ENCODE assay signal across 8 cellular contexts in genomic region chr10:110746254-110746826, GRCh38.
DNase-seq lines count a peak whose midpoint lies in the region; ATAC-seq and TF ChIP-seq lines count a peak whose summit lies in the region.

No MANE protein-coding gene starts in this region.

- H3K9me3 ChIP-seq in RWPE2 (ENCODE audit: severe bottlenecking) = no peaks in the 10 kb centered on the region
- H3K9me3 ChIP-seq in adipocyte (ENCODE audit: control insufficient read depth, low read length) = peaks cover 6% of the 10 kb centered on the region
- peaks cover 8% of the 10 kb centered on the region for H3K9me3 ChIP-seq in psoas muscle

- no peak overlapping the region for H3K4me3 ChIP-seq in RWPE2 (ENCODE audit: severe bottlenecking)
- no peak overlapping the region for H3K4me3 ChIP-seq in adipocyte (ENCODE audit: low read length)
- H3K4me3 ChIP-seq in psoas muscle = no peak overlapping the region

- H3K36me3 ChIP-seq in RWPE2 (ENCODE audit: low read depth) (no peaks in the 10 kb centered on the region), adipocyte (ENCODE audit: control insufficient read depth, insufficient read depth, low read length, severe bottlenecking) (no peaks in the 10 kb centered on the region), psoas muscle (ENCODE audit: insufficient read depth in 1 of 2, low read depth in 1 of 2) (no peaks in the 10 kb centered on the region)

- DNase-seq in CD1c-positive myeloid dendritic cell (ENCODE audit: extremely low spot score) (peak; percentile 61), LHCN-M2 (ENCODE audit: low read depth) (peak; percentile 63), RWPE2 (ENCODE audit: low spot score) (no peak), adipocyte (ENCODE audit: low read depth) (peak; percentile 89), left cardiac atrium (peak; percentile 47), psoas muscle (peak; percentile 43 to 57), 8988T (no peak)

- no peak overlapping the region for H3K27ac ChIP-seq in RWPE2 (ENCODE audit: poor library complexity, severe bottlenecking)
- no peak overlapping the region for H3K27ac ChIP-seq in psoas muscle

- H3K27me3 ChIP-seq in RWPE2 (ENCODE audit: insufficient read depth, poor library complexity, severe bottlenecking) = no peaks in the 10 kb centered on the region
- H3K27me3 ChIP-seq in adipocyte (replicated peaks; ENCODE audit: control insufficient read depth, insufficient read depth, low read length) = peaks cover under 1% of the 10 kb centered on the region
- no peaks in the 10 kb centered on the region for H3K27me3 ChIP-seq in psoas muscle (ENCODE audit: insufficient read depth in 3 of 3, low read length in 2 of 3)

- H3K9ac ChIP-seq in adipocyte (ENCODE audit: low read length) = no peak overlapping the region

- H3K4me1 ChIP-seq in RWPE2 (ENCODE audit: insufficient read depth, poor library complexity, severe bottlenecking) (no peaks in the 10 kb centered on the region), adipocyte (ENCODE audit: control insufficient read depth, insufficient read depth, low read length) (no peaks in the 10 kb centered on the region), psoas muscle (peaks cover 15% of the 10 kb centered on the region)

- intact Hi-C loops in left cardiac atrium (cut with DNase I) = loop anchor here (5.0 to 10.0 kb wide), 3 partner anchors 134 to 148 kb away; no protein-coding TSS in a partner anchor
- intact Hi-C loops in psoas muscle (cut with DNase I) = loop anchor here (1.0 to 5.0 kb wide), 2 partner anchors 36 to 147 kb away; no protein-coding TSS in a partner anchor

- TF ChIP-seq CTCF in RWPE2 (IDR thresholded peaks at IDR 0.05; ENCODE audit: poor library complexity, severe bottlenecking) = peak; percentile 87
- peak; percentile 82 for TF ChIP-seq CTCF in psoas muscle (IDR thresholded peaks at IDR 0.05)

- peak; percentile 43 for ATAC-seq in GM19043 (IDR thresholded peaks at IDR 0.05; ENCODE audit: low read depth, unreplicated experiment)
- ATAC-seq in RWPE2 (ENCODE audit: low read depth) = peak; percentile 87
- ATAC-seq in left cardiac atrium = peak; percentile 66 to 69
- ATAC-seq in psoas muscle = peak; percentile 74 to 85 (median 79)

- 10 to 15% (median 12%) methylated on average over 4 of the region's 4 CpGs for WGBS in psoas muscle, 3 donors

Comparison
In these comparisons a context has a peak if more than half of its experiments do, and no peak if none do; other contexts are left out.
1. DNase-seq: peak in CD1c-positive myeloid dendritic cell (single experiment), LHCN-M2 (single experiment), adipocyte (single experiment), left cardiac atrium (single experiment) and psoas muscle (2 of 2); none in RWPE2 (single experiment) and 8988T (single experiment).
2. Peak in every context shown above with its lines, with median percentiles within 50 percentile points of each other: ATAC-seq.